Comparison of ENCODE assay signal across 8 cellular contexts in genomic region chr18:63936156-63936931, GRCh38. TPM values are rescaled to one million over a fixed set of nuclear protein-coding genes. Genes with fewer than 3 reads are reported as not detected.
DNase-seq lines count a peak whose midpoint lies in the region; ATAC-seq and TF ChIP-seq lines count a peak whose summit lies in the region.

No MANE protein-coding gene starts in this region.

- no peak for TF ChIP-seq POLR2A in suprapubic skin (IDR thresholded peaks at IDR 0.05)

- peak overlapping the region; percentile 63 to 79 for H3K4me3 ChIP-seq in foreskin fibroblast (ENCODE audit: low read depth in 1 of 2, low read length in 2 of 2)
- H3K4me3 ChIP-seq in suprapubic skin, result peak overlapping the region; percentile 64

- H3K9me3 Mint-ChIP-seq in natural killer cell treated with Interleukin-12 subunit alpha and Interleukin-12 subunit beta and Interleukin-15 and Interleukin-18, amount 100 ng/mL, for 72 hours, result no peaks in the 10 kb centered on the region

- H3K27ac Mint-ChIP-seq in natural killer cell treated with Interleukin-12 subunit alpha and Interleukin-12 subunit beta and Interleukin-15 and Interleukin-18, amount 100 ng/mL, for 72 hours, result peak overlapping the region in 1 of 2 donors; percentile 50

- ATAC-seq in GM21423 (IDR thresholded peaks at IDR 0.05; ENCODE audit: unreplicated experiment), result peak; percentile 98
- ATAC-seq in natural killer cell treated with Interleukin-12 subunit alpha and Interleukin-12 subunit beta and Interleukin-15 and Interleukin-18, amount 100 ng/mL, for 72 hours, result peak; percentile 94 to 97

- under 1% methylated on average over 27 of the region's 54 CpGs for WGBS in suprapubic skin

- peaks cover 2 to 4% of the 10 kb centered on the region in 2 donors for H3K27me3 Mint-ChIP-seq in natural killer cell treated with Interleukin-12 subunit alpha and Interleukin-12 subunit beta and Interleukin-15 and Interleukin-18, amount 100 ng/mL, for 72 hours

- H3K4me1 Mint-ChIP-seq in natural killer cell treated with Interleukin-12 subunit alpha and Interleukin-12 subunit beta and Interleukin-15 and Interleukin-18, amount 100 ng/mL, for 72 hours (ENCODE audit: low read depth in 2 of 2), result peaks cover 0 to 4% of the 10 kb centered on the region in 2 donors

- H3K4me3 Mint-ChIP-seq in natural killer cell treated with Interleukin-12 subunit alpha and Interleukin-12 subunit beta and Interleukin-15 and Interleukin-18, amount 100 ng/mL, for 72 hours, result peak overlapping the region; percentile 73

- no peak overlapping the region for H3K27ac ChIP-seq in suprapubic skin

- peak; percentile 47 for DNase-seq in DMS79 treated with DMSO at 0.1 percent for 48 hours (lab: John Stamatoyannopoulos, UW)
- peak; percentile 47 for DNase-seq in HS-5 (ENCODE audit: low read depth)
- peak; percentile 79 for DNase-seq in OCI-M1 (lab: John Stamatoyannopoulos, UW)
- peak; percentile 17 to 18 for DNase-seq in activated T-helper 1 cell treated with anti-CD3 and anti-CD28 coated beads, Interleukin-2, amount 50 U/mL, for 16 hours (ENCODE audit: low read depth in 1 of 2, low spot score in 1 of 2)
- DNase-seq in foreskin fibroblast, result peak; percentile 63 to 90
- peak; percentile 82 for DNase-seq in natural killer cell treated with Interleukin-12 subunit alpha and Interleukin-12 subunit beta and Interleukin-15 and Interleukin-18, amount 100 ng/mL, for 72 hours (ENCODE audit: low spot score)
- peak; percentile 89 to 90 for DNase-seq in suprapubic skin (ENCODE audit: low spot score in 2 of 2)

- H3K9me3 ChIP-seq in suprapubic skin, result no peaks in the 10 kb centered on the region

- no peaks in the 10 kb centered on the region for H3K36me3 Mint-ChIP-seq in natural killer cell treated with Interleukin-12 subunit alpha and Interleukin-12 subunit beta and Interleukin-15 and Interleukin-18, amount 100 ng/mL, for 72 hours

- H3K27me3 ChIP-seq in suprapubic skin, result peaks cover 8% of the 10 kb centered on the region

- TF ChIP-seq CTCF in foreskin fibroblast (IDR thresholded peaks at IDR 0.05; ENCODE audit: low read depth, low read length) (peak; percentile 69), suprapubic skin (IDR thresholded peaks at IDR 0.05) (peak; percentile 43 to 73)

- H3K36me3 ChIP-seq in suprapubic skin, result no peaks in the 10 kb centered on the region

- TF ChIP-seq EP300 in suprapubic skin (IDR thresholded peaks at IDR 0.05), result no peak

- peaks cover 14% of the 10 kb centered on the region for H3K4me1 ChIP-seq in suprapubic skin

RNA-seq across cellular contexts. Expression of gene HMSD, which starts 12.8 kb away (rescaled TPM):
- 10 to 100 TPM; 10.3 to 55.4 TPM for total RNA-seq in natural killer cell treated with Interleukin-12 subunit alpha and Interleukin-12 subunit beta and Interleukin-15 and Interleukin-18, amount 100 ng/mL, for 72 hours
- not detected for total RNA-seq in suprapubic skin

RNA-seq across cellular contexts. Expression of gene SERPINB10, which starts 28.6 kb away (rescaled TPM):
- 1 to 10 TPM in 1 of 2 donors, not detected in 1; 5.1 TPM for total RNA-seq in natural killer cell treated with Interleukin-12 subunit alpha and Interleukin-12 subunit beta and Interleukin-15 and Interleukin-18, amount 100 ng/mL, for 72 hours
- 1 to 10 TPM in 2 of 4 donors, under 1 TPM in 1, not detected in 1; 0.21 to 1.9 (median 1.0) TPM for total RNA-seq in suprapubic skin

RNA-seq across cellular contexts. Expression of gene SERPINB8, which starts 33.5 kb away (rescaled TPM):
- total RNA-seq in natural killer cell treated with Interleukin-12 subunit alpha and Interleukin-12 subunit beta and Interleukin-15 and Interleukin-18, amount 100 ng/mL, for 72 hours, result 10 to 100 TPM; 15.9 to 86.0 TPM
- total RNA-seq in suprapubic skin, result 10 to 100 TPM; 47.3 to 64.2 (median 60.5) TPM

RNA-seq across cellular contexts. Expression of gene SERPINB2, which starts 48.8 kb away (rescaled TPM):
- not detected for total RNA-seq in natural killer cell treated with Interleukin-12 subunit alpha and Interleukin-12 subunit beta and Interleukin-15 and Interleukin-18, amount 100 ng/mL, for 72 hours
- total RNA-seq in suprapubic skin, result 100 to 1,000 TPM in 2 of 4 donors, 10 to 100 TPM in 2; 35.0 to 190 (median 114) TPM

Comparison
In these comparisons a context has a peak if more than half of its experiments do, and no peak if none do; other contexts are left out.
1. DNase-seq: peak in every context shown above with its lines; median percentile 90 in suprapubic skin; 82 in natural killer cell treated with Interleukin-12 subunit alpha and Interleukin-12 subunit beta and Interleukin-15 and Interleukin-18, amount 100 ng/mL, for 72 hours; 79 in OCI-M1; 76 in foreskin fibroblast; 47 in DMS79 treated with DMSO at 0.1 percent for 48 hours; 47 in HS-5; 18 in activated T-helper 1 cell treated with anti-CD3 and anti-CD28 coated beads, Interleukin-2, amount 50 U/mL, for 16 hours.
2. RNA of gene HMSD, which starts 12.8 kb away (total RNA-seq): 10.3 to 55.4 TPM in natural killer cell treated with Interleukin-12 subunit alpha and Interleukin-12 subunit beta and Interleukin-15 and Interleukin-18, amount 100 ng/mL, for 72 hours; not detected in suprapubic skin; every median in the first group is over 10 times any median in the second.